Comparison of ENCODE assay signal across 17 cellular contexts in the genomic region with DNA sequence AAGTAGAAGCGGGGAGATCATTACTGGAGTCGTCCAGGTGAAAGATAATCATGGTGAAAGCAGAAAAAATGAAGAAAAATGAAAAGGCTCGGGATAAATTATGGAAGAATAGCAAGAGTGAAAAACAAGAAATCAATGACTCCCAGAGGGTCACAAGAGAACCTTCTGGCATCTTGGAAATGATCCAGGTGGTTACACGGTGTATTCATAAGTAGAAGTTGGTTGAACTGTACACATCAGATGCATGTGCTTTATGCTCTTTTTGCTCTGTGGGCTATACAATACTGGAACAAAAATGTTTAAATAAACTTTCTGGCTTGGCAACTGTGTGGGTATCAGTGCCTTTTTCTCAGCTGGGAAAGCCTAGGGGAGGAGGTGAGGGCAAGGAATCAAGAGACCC.
"Had no signal": no experiment of that assay in that cellular context is flagged by ENCODE, and none has a peak within 500 bp of the region (broad histone marks: within the 10 kb centered on the region; RNA-seq: fewer than 3 reads in every experiment).

No MANE protein-coding gene starts in this region.

- H3K27me3 ChIP-seq: esophagus muscularis mucosa, thyroid gland had no signal

- H3K4me3 ChIP-seq: esophagus muscularis mucosa, lower lobe of right lung, thyroid gland had no signal

- H3K4me1 ChIP-seq: esophagus muscularis mucosa, lower lobe of right lung, thyroid gland had no signal

- ATAC-seq: activated CD8-positive, alpha-beta T cell treated with anti-CD3 and anti-CD28 coated beads for 36 hours; activated T-cell treated with anti-CD3 and anti-CD28 coated beads, Interleukin-2, amount 50 U/mL, for 4 hours; left cardiac atrium; lower lobe of right lung; stimulated activated naive B cell treated with anti-CD40 and anti-IgM and Interleukin-4, amounts not matched to agents 10 μg/mL and 1 μg/mL and 100 μg/mL, for 72 hours had no signal

- DNase-seq: activated B cell treated with CpG ODN at 0.5 μM for 24 hours; activated CD4-positive, alpha-beta T cell treated with anti-CD3 and anti-CD28 coated beads for 4 hours; activated CD8-positive, alpha-beta T cell treated with anti-CD3 and anti-CD28 coated beads for 36 hours; activated naive CD4-positive, alpha-beta T cell treated with anti-CD3 and anti-CD28 coated beads for 36 hours; activated T-cell treated with anti-CD3 and anti-CD28 coated beads, Interleukin-2, amount 50 U/mL, for 4 hours; effector memory CD4-positive, alpha-beta T cell; left cardiac atrium; lower lobe of right lung; midbrain; nephron progenitor cell; occipital lobe; retina; stimulated activated naive B cell treated with anti-CD40 and anti-IgM and Interleukin-4, amounts not matched to agents 10 μg/mL and 1 μg/mL and 100 μg/mL, for 72 hours; thyroid gland had no signal

- H3K27ac ChIP-seq: esophagus muscularis mucosa, lower lobe of right lung, thyroid gland had no signal

- H3K9me3 ChIP-seq: esophagus muscularis mucosa, lower lobe of right lung, thyroid gland had no signal

- FAIRE-seq: bronchial epithelial cell, endothelial cell of umbilical vein had no signal

- H3K36me3 ChIP-seq: esophagus muscularis mucosa, lower lobe of right lung, thyroid gland had no signal
